ENCODE assay signal across 1 cellular context in genomic region chr17:42304187-42305030, GRCh38.
TF ChIP-seq lines count a peak whose summit lies in the region.

No MANE protein-coding gene starts in this region.

TF ChIP-seq in HepG2, 621 proteins besides CTCF, POLR2A, EP300 and RAD21 (continued from another document and continues in another):
- TF ChIP-seq ZBED4 (CRISPR knock-in tag; IDR thresholded peaks at IDR 0.05; ENCODE audit: borderline replicate concordance) (no peak), ZNF773 (CRISPR knock-in tag; IDR thresholded peaks at IDR 0.05; ENCODE audit: borderline replicate concordance) (no peak), E2F1 (CRISPR knock-in tag; IDR thresholded peaks at IDR 0.05) (no peak), ZNF724P (CRISPR knock-in tag; IDR thresholded peaks at IDR 0.05; ENCODE audit: borderline replicate concordance) (no peak; the same call in 1 of the 2 replicates), ZNF816 (CRISPR knock-in tag; IDR thresholded peaks at IDR 0.05; ENCODE audit: borderline replicate concordance) (no peak), ZBTB40 (IDR thresholded peaks at IDR 0.05) (no peak), ZBTB40 (CRISPR knock-in tag; IDR thresholded peaks at IDR 0.05) (no peak), CHD2 (IDR thresholded peaks at IDR 0.05; ENCODE audit: low read depth, low read length) (no peak), SRY (CRISPR knock-in tag; IDR thresholded peaks at IDR 0.05) (no peak), PLSCR1 (CRISPR knock-in tag; IDR thresholded peaks at IDR 0.05; ENCODE audit: borderline replicate concordance) (no peak), POGK (CRISPR knock-in tag; conservative IDR thresholded peaks at IDR 0.05) (no peak), KAT7 (CRISPR knock-in tag; IDR thresholded peaks at IDR 0.05; ENCODE audit: borderline replicate concordance) (0 out of 2 replicates have a peak, but pooled peaks have one; percentile 65), KAT2B (IDR thresholded peaks at IDR 0.05; ENCODE audit: borderline replicate concordance, low read depth, low read length) (no peak), ZNF280B (CRISPR knock-in tag; IDR thresholded peaks at IDR 0.05; ENCODE audit: borderline replicate concordance) (no peak), ZNF34 (CRISPR knock-in tag; IDR thresholded peaks at IDR 0.05; ENCODE audit: borderline replicate concordance) (no peak), ZNF749 (CRISPR knock-in tag; IDR thresholded peaks at IDR 0.05; ENCODE audit: borderline replicate concordance) (no peak), ZNF780A (CRISPR knock-in tag; IDR thresholded peaks at IDR 0.05) (no peak), POLR2AphosphoS2 (IDR thresholded peaks at IDR 0.05; ENCODE audit: low read depth, low read length) (no peak), ZFP36L1 (CRISPR knock-in tag; IDR thresholded peaks at IDR 0.05) (peak; percentile 36; the same call in 1 of the 2 replicates), ZSCAN31 (CRISPR knock-in tag; IDR thresholded peaks at IDR 0.05; ENCODE audit: low read depth) (no peak), TAF1 (CRISPR knock-in tag; IDR thresholded peaks at IDR 0.05) (0 out of 2 replicates have a peak, but pooled peaks have one; percentile 26), PRDM15 (CRISPR knock-in tag; IDR thresholded peaks at IDR 0.05) (no peak)
